25 cellular contexts compared by ENCODE assay signal in the genomic region with DNA sequence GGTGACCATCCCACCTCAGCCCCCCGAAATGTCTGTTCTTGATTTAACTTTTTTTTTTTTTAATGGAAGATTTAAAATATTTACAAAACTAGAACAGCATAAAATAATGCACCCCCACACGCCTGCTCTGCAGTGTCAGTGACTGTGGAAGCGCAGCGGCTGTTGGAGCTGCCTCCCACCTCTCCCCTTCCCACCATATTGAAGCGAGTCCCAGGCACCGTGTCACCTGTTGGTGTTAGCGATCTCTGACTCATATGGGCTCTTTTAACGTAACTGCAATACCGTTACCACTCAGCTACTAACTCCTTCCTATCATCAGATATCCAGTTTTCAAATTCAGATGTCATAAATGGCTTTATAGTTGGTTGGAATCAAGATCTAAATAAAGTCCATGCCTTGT.
"Had no signal": no experiment of that assay in that cellular context is flagged by ENCODE, and none has a peak within 500 bp of the region (broad histone marks: within the 10 kb centered on the region; RNA-seq: fewer than 3 reads in every experiment).

No MANE protein-coding gene starts in this region.

- H3K27ac Mint-ChIP-seq: dendritic cell treated with granulocyte-macrophage colony-stimulating factor and Interleukin-4, amounts not matched to agents 40 ng/mL and 50 ng/mL, for 4 days; natural killer cell treated with Interleukin-12 subunit alpha and Interleukin-12 subunit beta and Interleukin-15 and Interleukin-18, amount 100 ng/mL, for 72 hours; stimulated activated naive B cell treated with anti-CD40 and anti-IgM and Interleukin-4, amounts not matched to agents 10 μg/mL and 1 μg/mL and 100 μg/mL, for 72 hours; stimulated activated naive CD8-positive, alpha-beta T cell treated with anti-CD3 and anti-CD28 coated beads, Interleukin-15, Interleukin-2, amounts not matched to agents 100 ng/mL and 50 ng/mL, for 24 hours had no signal

- H3K9me3 ChIP-seq: colonic mucosa, esophagus squamous epithelium, left lung, mucosa of descending colon, neutrophil, pancreas, right atrium auricular region, suprapubic skin, transverse colon, upper lobe of right lung, uterus had no signal

- H3K4me1 Mint-ChIP-seq: mesothelial cell of epicardium had no signal

- H3K36me3 ChIP-seq: uterus had no signal

- H3K9me3 Mint-ChIP-seq: dendritic cell treated with granulocyte-macrophage colony-stimulating factor and Interleukin-4, amounts not matched to agents 40 ng/mL and 50 ng/mL, for 4 days; mesothelial cell of epicardium; naive B cell; natural killer cell treated with Interleukin-12 subunit alpha and Interleukin-12 subunit beta and Interleukin-15 and Interleukin-18, amount 100 ng/mL, for 72 hours; neural crest cell; stimulated activated naive CD8-positive, alpha-beta T cell treated with anti-CD3 and anti-CD28 coated beads, Interleukin-15, Interleukin-2, amounts not matched to agents 100 ng/mL and 50 ng/mL, for 24 hours had no signal

- DNase-seq: colonic mucosa; effector CD8-positive, alpha-beta T cell; erythroblast; esophagus squamous epithelium; foreskin melanocyte; left cardiac atrium; left lung; mesenchymal stem cell; mucosa of descending colon; naive B cell; pancreas; stimulated activated CD4-positive, alpha-beta T cell treated with anti-CD3 and anti-CD28 coated beads, Interleukin-4, amount 100 ng/mL, for 4 hours; stimulated activated naive B cell treated with anti-CD40 and anti-IgM and Interleukin-4, amounts not matched to agents 10 μg/mL and 1 μg/mL and 100 μg/mL, for 72 hours; transverse colon; upper lobe of right lung; uterus had no signal

- H3K27me3 Mint-ChIP-seq: dendritic cell treated with granulocyte-macrophage colony-stimulating factor and Interleukin-4, amounts not matched to agents 40 ng/mL and 50 ng/mL, for 4 days; naive B cell; natural killer cell treated with Interleukin-12 subunit alpha and Interleukin-12 subunit beta and Interleukin-15 and Interleukin-18, amount 100 ng/mL, for 72 hours; stimulated activated naive B cell treated with anti-CD40 and anti-IgM and Interleukin-4, amounts not matched to agents 10 μg/mL and 1 μg/mL and 100 μg/mL, for 72 hours; stimulated activated naive CD8-positive, alpha-beta T cell treated with anti-CD3 and anti-CD28 coated beads, Interleukin-15, Interleukin-2, amounts not matched to agents 100 ng/mL and 50 ng/mL, for 24 hours had no signal

- H3K4me3 Mint-ChIP-seq: dendritic cell treated with granulocyte-macrophage colony-stimulating factor and Interleukin-4, amounts not matched to agents 40 ng/mL and 50 ng/mL, for 4 days; mesothelial cell of epicardium; naive B cell; natural killer cell treated with Interleukin-12 subunit alpha and Interleukin-12 subunit beta and Interleukin-15 and Interleukin-18, amount 100 ng/mL, for 72 hours; neural crest cell; stimulated activated naive B cell treated with anti-CD40 and anti-IgM and Interleukin-4, amounts not matched to agents 10 μg/mL and 1 μg/mL and 100 μg/mL, for 72 hours; stimulated activated naive CD8-positive, alpha-beta T cell treated with anti-CD3 and anti-CD28 coated beads, Interleukin-15, Interleukin-2, amounts not matched to agents 100 ng/mL and 50 ng/mL, for 24 hours had no signal

- H3K4me3 ChIP-seq: colonic mucosa, esophagus squamous epithelium, left lung, mucosa of descending colon, pancreas, right atrium auricular region, suprapubic skin, transverse colon, upper lobe of right lung, uterus had no signal

- H3K27ac ChIP-seq: colonic mucosa, esophagus squamous epithelium, left lung, neutrophil, pancreas, right atrium auricular region, suprapubic skin, transverse colon, upper lobe of right lung, uterus had no signal

- H3K4me1 ChIP-seq: colonic mucosa, esophagus squamous epithelium, left lung, pancreas, right atrium auricular region, suprapubic skin, transverse colon, upper lobe of right lung, uterus had no signal

- ATAC-seq: left cardiac atrium; left lung; mucosa of descending colon; natural killer cell treated with Interleukin-12 subunit alpha and Interleukin-12 subunit beta and Interleukin-15 and Interleukin-18, amount 100 ng/mL, for 72 hours; pancreas; sciatic nerve; stimulated activated naive B cell treated with anti-CD40 and anti-IgM and Interleukin-4, amounts not matched to agents 10 μg/mL and 1 μg/mL and 100 μg/mL, for 72 hours; upper lobe of right lung had no signal

- H3K27me3 ChIP-seq: colonic mucosa, esophagus squamous epithelium, left lung, neutrophil, pancreas, right atrium auricular region, suprapubic skin, transverse colon, upper lobe of right lung, uterus had no signal
